Comparison of ENCODE assay signal across 35 cellular contexts in the genomic region with DNA sequence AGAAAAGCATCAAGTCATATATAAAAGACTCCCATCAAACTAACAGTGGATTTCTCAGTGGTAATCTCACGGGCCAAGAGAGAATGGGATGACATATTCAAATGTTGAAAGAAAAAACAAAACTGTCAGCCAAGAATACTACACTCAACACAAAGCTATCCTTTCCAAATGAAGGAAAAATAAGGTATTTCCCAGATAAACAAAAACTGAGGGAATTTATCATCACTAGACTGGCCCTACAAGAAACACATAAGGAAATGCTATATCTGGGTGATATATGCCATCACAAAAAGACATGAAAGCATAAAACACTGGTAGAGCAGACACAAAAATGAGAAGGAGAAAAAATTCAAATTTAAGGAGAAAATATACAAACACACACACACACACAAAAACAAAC.
"Had no signal": no experiment of that assay in that cellular context is flagged by ENCODE, and none has a peak within 500 bp of the region (broad histone marks: within the 10 kb centered on the region; RNA-seq: fewer than 3 reads in every experiment).

No MANE protein-coding gene starts in this region.

- H3K27ac ChIP-seq: KMS-11 had no signal

- H3K9ac ChIP-seq: KMS-11 had no signal

- H3K4me2 ChIP-seq: KMS-11 had no signal

- DNase-seq: Karpas-422, Kasumi-1, MG63, MM.1S, MV-4-11, NCI-H1048, NCI-H1092, NCI-H1092 treated with DMSO at 0.1 percent for 48 hours, NCI-H1105, NCI-H1105 treated with DMSO at 0.1 percent for 48 hours, NCI-H1417, NCI-H1417 treated with DMSO at 0.1 percent for 48 hours, NCI-H1436, NCI-H1436 treated with DMSO at 0.1 percent for 48 hours, NCI-H146, NCI-H1694, NCI-H1694 treated with DMSO at 0.1 percent for 48 hours, NCI-H187, NCI-H187 treated with DMSO at 0.1 percent for 48 hours, NCI-H1930, NCI-H2029, NCI-H2029 treated with DMSO at 0.1 percent for 48 hours, NCI-H2081, NCI-H2081 treated with DMSO at 0.1 percent for 48 hours, NCI-H2107, NCI-H2171, NCI-H2171 treated with DMSO at 0.1 percent for 48 hours, NCI-H2227 treated with DMSO at 0.1 percent for 48 hours, NCI-H226, NCI-H345, NCI-H446, NCI-H446 treated with DMSO at 0.1 percent for 48 hours, NCI-H510A, NCI-H510A treated with DMSO at 0.1 percent for 48 hours had no signal

- H3K27me3 ChIP-seq: MG63 had no signal

- H3K4me3 ChIP-seq: MG63 had no signal
